ENCODE assay signal across 33 cellular contexts in genomic region chr1:76031496-76031895, GRCh38. TPM values are rescaled to one million over a fixed set of nuclear protein-coding genes. Genes with fewer than 3 reads are reported as not detected.
"Had no signal": no experiment of that assay in that cellular context is flagged by ENCODE, and none has a peak within 500 bp of the region (broad histone marks: within the 10 kb centered on the region; RNA-seq: fewer than 3 reads in every experiment).

No MANE protein-coding gene starts in this region.

- H3K9me3 ChIP-seq: body of pancreas, breast epithelium had no signal

- H3K27me3 ChIP-seq: body of pancreas, brain microvascular endothelial cell, breast epithelium had no signal

- DNase-seq: activated CD4-positive, alpha-beta memory T cell treated with anti-CD3 and anti-CD28 coated beads, Interleukin-2, amount 10 ng/mL, durations not matched to agents 7 days and 5 days; activated CD4-positive, alpha-beta T cell treated with anti-CD3 and anti-CD28 coated beads for 1 hour; activated CD4-positive, alpha-beta T cell treated with anti-CD3 and anti-CD28 coated beads for 36 hours; activated CD4-positive, alpha-beta T cell treated with anti-CD3 and anti-CD28 coated beads for 48 hours; activated CD4-positive, alpha-beta T cell treated with anti-CD3 and anti-CD28 coated beads, Interleukin-2, amount 10 ng/mL, durations not matched to agents 7 days and 5 days; activated CD4-positive, alpha-beta T cell treated with anti-CD3 and anti-CD28 coated beads, Interleukin-2, amount 50 U/mL, for 48 hours; activated CD4-positive, CD25-positive, alpha-beta regulatory T cell; activated CD8-positive, alpha-beta memory T cell treated with anti-CD3 and anti-CD28 coated beads for 24 hours; activated CD8-positive, alpha-beta memory T cell treated with anti-CD3 and anti-CD28 coated beads, Interleukin-2, amount 10 ng/mL, durations not matched to agents 7 days and 5 days; activated CD8-positive, alpha-beta memory T cell treated with anti-CD3 and anti-CD28 coated beads, Interleukin-2, amount 50 U/mL, for 48 hours; activated CD8-positive, alpha-beta T cell treated with anti-CD3 and anti-CD28 coated beads, Interleukin-2, amount 10 ng/mL, durations not matched to agents 7 days and 5 days; activated effector memory CD4-positive, alpha-beta T cell treated with Interleukin-2 at 50 U/mL for 16 hours; activated gamma-delta T cell; activated naive CD4-positive, alpha-beta T cell treated with anti-CD3 and anti-CD28 coated beads, Interleukin-2, amount 10 ng/mL, durations not matched to agents 7 days and 5 days; activated naive CD4-positive, alpha-beta T cell treated with Interleukin-2 at 50 U/mL for 16 hours; activated naive CD8-positive, alpha-beta T cell treated with anti-CD3 and anti-CD28 coated beads, Interleukin-2, amount 10 ng/mL, durations not matched to agents 7 days and 5 days; activated naive CD8-positive, alpha-beta T cell treated with anti-CD3 and anti-CD28 coated beads, Interleukin-2, amount 50 U/mL, for 24 hours; activated T-cell treated with anti-CD3 and anti-CD28 coated beads, Interleukin-2, amount 50 U/mL, for 24 hours; activated T-cell treated with anti-CD3 and anti-CD28 coated beads, Interleukin-2, amount 50 U/mL, for 48 hours; aorta; body of pancreas; brain microvascular endothelial cell; central memory CD4-positive, alpha-beta T cell; T-helper 1 cell; T-helper 2 cell; T-helper 9 cell; WERI-Rb-1 had no signal

- H3K27ac ChIP-seq: body of pancreas, brain microvascular endothelial cell, breast epithelium, WERI-Rb-1 had no signal

- H3K4me3 ChIP-seq: body of pancreas, breast epithelium had no signal

- H3K36me3 ChIP-seq: brain microvascular endothelial cell, breast epithelium, WERI-Rb-1 had no signal

- ATAC-seq: activated CD4-positive, alpha-beta T cell treated with anti-CD3 and anti-CD28 coated beads for 36 hours; activated CD4-positive, CD25-positive, alpha-beta regulatory T cell treated with anti-CD3 and anti-CD28 coated beads, Interleukin-2, amount 50 U/mL, for 24 hours; activated CD8-positive, alpha-beta memory T cell treated with anti-CD3 and anti-CD28 coated beads, Interleukin-2, amount 10 ng/mL, durations not matched to agents 7 days and 5 days; activated CD8-positive, alpha-beta T cell treated with anti-CD3 and anti-CD28 coated beads, Interleukin-2, amount 10 ng/mL, durations not matched to agents 7 days and 5 days; activated naive CD8-positive, alpha-beta T cell treated with anti-CD3 and anti-CD28 coated beads, Interleukin-2, amount 50 U/mL, for 24 hours; body of pancreas; WTC11 had no signal

- FAIRE-seq: astrocyte, TTC549 had no signal

- H3K4me1 ChIP-seq: body of pancreas, breast epithelium had no signal

RNA-seq across cellular contexts. Expression of gene ST6GALNAC3, which starts 43.0 kb away (rescaled TPM):
- total RNA-seq: activated CD4-positive, alpha-beta memory T cell treated with anti-CD3 and anti-CD28 coated beads, Interleukin-2, amount 10 ng/mL, durations not matched to agents 7 days and 5 days; activated T-helper 2 cell treated with anti-CD3 and anti-CD28 coated beads, Interferon-gamma antibody, Interleukin-2, Interleukin-4, amounts not matched to agents 10 μg/mL and 5 μg/mL and 100 μg/mL, durations not matched to agents 14 hours and 24 hours and 36 hours had no signal
